In genomic region chr15:59020321-59020720, GRCh38 we compare ENCODE assay signal across 20 cellular contexts.
"Had no signal": no experiment of that assay in that cellular context is flagged by ENCODE, and none has a peak within 500 bp of the region (broad histone marks: within the 10 kb centered on the region; RNA-seq: fewer than 3 reads in every experiment).

No MANE protein-coding gene starts in this region.

- H3K9me3 ChIP-seq: body of pancreas, esophagus muscularis mucosa, ovary, sigmoid colon, tibial artery had no signal

- H3K27ac Mint-ChIP-seq: activated CD4-positive, alpha-beta memory T cell treated with anti-CD3 and anti-CD28 coated beads for 36 hours; activated CD4-positive, alpha-beta T cell treated with anti-CD3 and anti-CD28 coated beads for 36 hours; activated CD8-positive, alpha-beta memory T cell treated with anti-CD3 and anti-CD28 coated beads, Interleukin-2, amount 10 ng/mL, durations not matched to agents 7 days and 5 days; naive B cell; stimulated activated naive B cell treated with anti-CD40 and anti-IgM and Interleukin-4, amounts not matched to agents 10 μg/mL and 1 μg/mL and 100 μg/mL, for 72 hours had no signal

- H3K4me3 Mint-ChIP-seq: activated CD4-positive, alpha-beta memory T cell treated with anti-CD3 and anti-CD28 coated beads for 36 hours; activated CD4-positive, alpha-beta T cell treated with anti-CD3 and anti-CD28 coated beads for 36 hours; activated CD8-positive, alpha-beta memory T cell treated with anti-CD3 and anti-CD28 coated beads, Interleukin-2, amount 10 ng/mL, durations not matched to agents 7 days and 5 days; naive B cell; stimulated activated naive B cell treated with anti-CD40 and anti-IgM and Interleukin-4, amounts not matched to agents 10 μg/mL and 1 μg/mL and 100 μg/mL, for 72 hours had no signal

- H3K27me3 Mint-ChIP-seq: activated CD4-positive, alpha-beta memory T cell treated with anti-CD3 and anti-CD28 coated beads for 36 hours; activated CD4-positive, alpha-beta T cell treated with anti-CD3 and anti-CD28 coated beads for 36 hours; activated CD8-positive, alpha-beta memory T cell treated with anti-CD3 and anti-CD28 coated beads, Interleukin-2, amount 10 ng/mL, durations not matched to agents 7 days and 5 days; naive B cell; stimulated activated naive B cell treated with anti-CD40 and anti-IgM and Interleukin-4, amounts not matched to agents 10 μg/mL and 1 μg/mL and 100 μg/mL, for 72 hours had no signal

- ATAC-seq: activated CD4-positive, alpha-beta T cell treated with anti-CD3 and anti-CD28 coated beads for 36 hours; activated CD8-positive, alpha-beta memory T cell treated with anti-CD3 and anti-CD28 coated beads, Interleukin-2, amount 10 ng/mL, durations not matched to agents 7 days and 5 days; body of pancreas; foreskin keratinocyte; stimulated activated naive B cell treated with anti-CD40 and anti-IgM and Interleukin-4, amounts not matched to agents 10 μg/mL and 1 μg/mL and 100 μg/mL, for 72 hours had no signal

- H3K27ac ChIP-seq: body of pancreas, coronary artery, esophagus muscularis mucosa, foreskin keratinocyte, ovary, sigmoid colon, tibial artery, VCaP had no signal

- H3K4me1 ChIP-seq: body of pancreas, esophagus muscularis mucosa, sigmoid colon, tibial artery had no signal

- H3K36me3 ChIP-seq: ovary had no signal

- H3K36me3 Mint-ChIP-seq: naive B cell had no signal

- H3K4me3 ChIP-seq: body of pancreas, coronary artery, esophagus muscularis mucosa, ovary, sigmoid colon, tibial artery had no signal

- H3K27me3 ChIP-seq: body of pancreas, esophagus muscularis mucosa, foreskin keratinocyte, ovary, sigmoid colon, tibial artery had no signal

- H3K9me3 Mint-ChIP-seq: activated CD4-positive, alpha-beta memory T cell treated with anti-CD3 and anti-CD28 coated beads for 36 hours; naive B cell; stimulated activated naive B cell treated with anti-CD40 and anti-IgM and Interleukin-4, amounts not matched to agents 10 μg/mL and 1 μg/mL and 100 μg/mL, for 72 hours had no signal

- DNase-seq: activated CD4-positive, alpha-beta memory T cell treated with anti-CD3 and anti-CD28 coated beads for 36 hours; activated CD4-positive, alpha-beta T cell treated with anti-CD3 and anti-CD28 coated beads for 36 hours; activated CD8-positive, alpha-beta memory T cell treated with anti-CD3 and anti-CD28 coated beads, Interleukin-2, amount 10 ng/mL, durations not matched to agents 7 days and 5 days; activated effector memory CD4-positive, alpha-beta T cell treated with Interleukin-2 at 50 U/mL for 16 hours; activated naive CD4-positive, alpha-beta T cell treated with anti-CD3 and anti-CD28 coated beads, Interleukin-2, amount 50 U/mL, for 16 hours; activated T-cell treated with anti-CD3 and anti-CD28 coated beads, Interleukin-2, amount 50 U/mL, for 1 hour; amniotic stem cell; body of pancreas; central memory CD4-positive, alpha-beta T cell; midbrain; naive B cell; ovary; sigmoid colon; stimulated activated CD4-positive, alpha-beta T cell treated with anti-CD3 and anti-CD28 coated beads, Interleukin-12 subunit alpha, Interleukin-12 subunit beta, amount 100 ng/mL, for 4 hours; stimulated activated naive B cell treated with anti-CD40 and anti-IgM and Interleukin-4, amounts not matched to agents 10 μg/mL and 1 μg/mL and 100 μg/mL, for 72 hours; tibial artery had no signal
